1 cellular context compared by ENCODE assay signal in genomic region chr1:24237046-24237371, GRCh38.
TF ChIP-seq lines count a peak whose summit lies in the region.

No MANE protein-coding gene starts in this region.

TF ChIP-seq in HCT116, 20 proteins besides CTCF, POLR2A, EP300 and RAD21:
- TF ChIP-seq FOSL1 (IDR thresholded peaks at IDR 0.05; ENCODE audit: low read depth) (no peak), REST (IDR thresholded peaks at IDR 0.05; ENCODE audit: low read depth) (no peak)
